11 cellular contexts compared by ENCODE assay signal in genomic region chr18:47970664-47971523, GRCh38.
DNase-seq lines count a peak whose midpoint lies in the region; ATAC-seq lines count a peak whose summit lies in the region.
"Had no signal": no experiment of that assay in that cellular context is flagged by ENCODE, and none has a peak within 500 bp of the region (broad histone marks: within the 10 kb centered on the region; RNA-seq: fewer than 3 reads in every experiment).

No MANE protein-coding gene starts in this region.

- DNase-seq in SKM-1 treated with dmso at 0.1 percent for 144 hours (lab: John Stamatoyannopoulos, UW; ENCODE audit: unreplicated experiment) (peak; percentile 80), retina (peak; percentile 3), NCI-H1436 (lab: John Stamatoyannopoulos, UW) (no peak)
- no peak for DNase-seq in activated effector memory CD4-positive, alpha-beta T cell treated with Interleukin-2 at 50 U/mL for 16 hours
- DNase-seq: DMS153; effector CD8-positive, alpha-beta T cell had no signal

- ATAC-seq in GM18867 (IDR thresholded peaks at IDR 0.05; ENCODE audit: unreplicated experiment) (peak; percentile 87), HG03280 (IDR thresholded peaks at IDR 0.05; ENCODE audit: unreplicated experiment) (peak; percentile 55), HG02678 (IDR thresholded peaks at IDR 0.05; ENCODE audit: unreplicated experiment) (no peak), HG02763 (IDR thresholded peaks at IDR 0.05; ENCODE audit: unreplicated experiment) (no peak)
- ATAC-seq: stimulated activated effector memory CD8-positive, alpha-beta T cell treated with anti-CD3 and anti-CD28 coated beads, Interleukin-12 subunit alpha, Interleukin-12 subunit beta, amount 100 ng/mL, for 72 hours had no signal

Comparison
In these comparisons a context has a peak if more than half of its experiments do, and no peak if none do; other contexts are left out.
1. ATAC-seq: peak in GM18867 (single experiment) and HG03280 (single experiment); none in HG02678 (single experiment) and HG02763 (single experiment).
2. DNase-seq: peak in SKM-1 treated with dmso at 0.1 percent for 144 hours (single experiment) and retina (single experiment); none in activated effector memory CD4-positive, alpha-beta T cell treated with Interleukin-2 at 50 U/mL for 16 hours (single experiment) and NCI-H1436 (single experiment).